In the genomic region with DNA sequence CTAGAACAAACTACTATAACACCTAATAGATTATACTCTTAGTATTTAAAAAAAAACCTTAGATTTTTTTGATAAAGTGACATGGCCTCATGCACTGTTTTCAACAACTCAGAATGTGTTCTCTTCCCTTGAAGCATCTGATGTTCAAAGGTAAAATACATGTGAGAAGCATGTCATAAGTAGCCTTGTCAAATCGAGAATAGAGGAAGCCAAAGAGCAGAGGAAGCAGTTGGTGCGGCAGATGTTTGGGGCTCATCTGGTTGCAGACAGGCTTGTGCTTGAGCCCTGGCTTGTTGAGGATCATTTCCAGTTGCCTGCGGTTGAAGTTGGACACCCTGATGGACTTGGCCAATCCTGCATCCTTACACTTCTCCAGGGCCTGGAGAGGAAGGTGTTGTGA, we compare ENCODE assay signal across 21 cellular contexts. TPM values are rescaled to one million over a fixed set of nuclear protein-coding genes. Genes with fewer than 3 reads are reported as not detected.
DNase-seq lines count a peak whose midpoint lies in the region; ATAC-seq and TF ChIP-seq lines count a peak whose summit lies in the region.
"Had no signal": no experiment of that assay in that cellular context is flagged by ENCODE, and none has a peak within 500 bp of the region (broad histone marks: within the 10 kb centered on the region; RNA-seq: fewer than 3 reads in every experiment).

No MANE protein-coding gene starts in this region.

- DNase-seq in activated CD4-positive, alpha-beta T cell treated with anti-CD3 and anti-CD28 coated beads for 36 hours = peak; percentile 7
- no peak for DNase-seq in activated CD4-positive, alpha-beta T cell treated with anti-CD3 and anti-CD28 coated beads, Interleukin-2, amount 10 ng/mL, durations not matched to agents 24 days and 14 days
- DNase-seq in Kasumi-1 (lab: John Stamatoyannopoulos, UW) = peak; percentile 19 to 26
- peak; percentile 72 for DNase-seq in esophagus muscularis mucosa (ENCODE audit: extremely low spot score)
- no peak for DNase-seq in DMS153 treated with DMSO at 0.1 percent for 48 hours (lab: John Stamatoyannopoulos, UW; ENCODE audit: unreplicated experiment)
- DNase-seq: ACHN; BE2C; Calu3; CD8-positive, alpha-beta T cell; DMS79; GDM1; H9 had no signal

- no peaks in the 10 kb centered on the region for H3K27me3 ChIP-seq in esophagus muscularis mucosa
- H3K27me3 ChIP-seq: BE2C had no signal

- no peaks in the 10 kb centered on the region for H3K36me3 ChIP-seq in esophagus muscularis mucosa
- H3K36me3 ChIP-seq: BE2C had no signal

- no peak for TF ChIP-seq CTCF in esophagus muscularis mucosa (IDR thresholded peaks at IDR 0.05)

- no peaks in the 10 kb centered on the region for H3K9me3 Mint-ChIP-seq in activated CD4-positive, alpha-beta T cell treated with anti-CD3 and anti-CD28 coated beads for 36 hours (ENCODE audit: low read depth)
- H3K9me3 Mint-ChIP-seq in activated CD4-positive, alpha-beta T cell treated with anti-CD3 and anti-CD28 coated beads, Interleukin-2, amount 10 ng/mL, durations not matched to agents 24 days and 14 days = no peaks in the 10 kb centered on the region
- H3K9me3 Mint-ChIP-seq: CD8-positive, alpha-beta T cell had no signal

- H3K27me3 Mint-ChIP-seq in activated CD4-positive, alpha-beta T cell treated with anti-CD3 and anti-CD28 coated beads for 36 hours = no peaks in the 10 kb centered on the region
- H3K27me3 Mint-ChIP-seq in activated CD4-positive, alpha-beta T cell treated with anti-CD3 and anti-CD28 coated beads, Interleukin-2, amount 10 ng/mL, durations not matched to agents 24 days and 14 days = no peaks in the 10 kb centered on the region

- 49% methylated on average over 3 of the region's 3 CpGs for WGBS in esophagus muscularis mucosa

- POLR2A ChIA-PET in activated CD4-positive, alpha-beta T cell treated with anti-CD3 and anti-CD28 coated beads for 36 hours (lab: Charles Lee) = no interaction called here

- no peak overlapping the region for H3K4me3 Mint-ChIP-seq in activated CD4-positive, alpha-beta T cell treated with anti-CD3 and anti-CD28 coated beads for 36 hours
- H3K4me3 Mint-ChIP-seq in activated CD4-positive, alpha-beta T cell treated with anti-CD3 and anti-CD28 coated beads, Interleukin-2, amount 10 ng/mL, durations not matched to agents 24 days and 14 days = no peak overlapping the region
- H3K4me3 Mint-ChIP-seq: CD14-positive monocyte; CD8-positive, alpha-beta T cell; H9; IgD-negative memory B cell had no signal

- TF ChIP-seq POLR2A in esophagus muscularis mucosa (IDR thresholded peaks at IDR 0.05; ENCODE audit: low read depth) = no peak

- peaks cover 2% of the 10 kb centered on the region for H3K4me1 Mint-ChIP-seq in activated CD4-positive, alpha-beta T cell treated with anti-CD3 and anti-CD28 coated beads for 36 hours
- no peaks in the 10 kb centered on the region for H3K4me1 Mint-ChIP-seq in activated CD4-positive, alpha-beta T cell treated with anti-CD3 and anti-CD28 coated beads, Interleukin-2, amount 10 ng/mL, durations not matched to agents 24 days and 14 days
- H3K4me1 Mint-ChIP-seq: H9 had no signal

- H3K27ac ChIP-seq in esophagus muscularis mucosa (replicated peaks in 1 of 4) = no peak overlapping the region
- H3K27ac ChIP-seq: KMS-11 had no signal

- no peaks in the 10 kb centered on the region for H3K9me3 ChIP-seq in esophagus muscularis mucosa
- H3K9me3 ChIP-seq: BE2C had no signal

- peak; percentile 53 for ATAC-seq in activated CD4-positive, alpha-beta T cell treated with anti-CD3 and anti-CD28 coated beads for 36 hours
- ATAC-seq in GM18907 (IDR thresholded peaks at IDR 0.05; ENCODE audit: unreplicated experiment) (peak; percentile 48), HG02759 (IDR thresholded peaks at IDR 0.05; ENCODE audit: unreplicated experiment) (no peak), GM18517 (IDR thresholded peaks at IDR 0.05; ENCODE audit: unreplicated experiment) (no peak)
- ATAC-seq: CD8-positive, alpha-beta T cell; HepG2 had no signal

- CTCF ChIA-PET in activated CD4-positive, alpha-beta T cell treated with anti-CD3 and anti-CD28 coated beads for 36 hours (lab: Charles Lee) = no interaction called here

- H3K27ac Mint-ChIP-seq in activated CD4-positive, alpha-beta T cell treated with anti-CD3 and anti-CD28 coated beads for 36 hours = no peak overlapping the region
- no peak overlapping the region for H3K27ac Mint-ChIP-seq in activated CD4-positive, alpha-beta T cell treated with anti-CD3 and anti-CD28 coated beads, Interleukin-2, amount 10 ng/mL, durations not matched to agents 24 days and 14 days
- H3K27ac Mint-ChIP-seq: CD14-positive monocyte; CD8-positive, alpha-beta T cell; H9; IgD-negative memory B cell had no signal

- H3K36me3 Mint-ChIP-seq in activated CD4-positive, alpha-beta T cell treated with anti-CD3 and anti-CD28 coated beads for 36 hours (ENCODE audit: low read depth) = peaks cover 10% of the 10 kb centered on the region
- no peaks in the 10 kb centered on the region for H3K36me3 Mint-ChIP-seq in activated CD4-positive, alpha-beta T cell treated with anti-CD3 and anti-CD28 coated beads, Interleukin-2, amount 10 ng/mL, durations not matched to agents 24 days and 14 days (ENCODE audit: low read depth)
- H3K36me3 Mint-ChIP-seq: CD14-positive monocyte, IgD-negative memory B cell had no signal

- TF ChIP-seq EP300 in esophagus muscularis mucosa (IDR thresholded peaks at IDR 0.05) = no peak

- intact Hi-C loops in activated CD4-positive, alpha-beta T cell treated with anti-CD3 and anti-CD28 coated beads for 36 hours (cut with DNase I, micrococcal nuclease) = no loop called here
- intact Hi-C loops in activated CD4-positive, alpha-beta T cell treated with anti-CD3 and anti-CD28 coated beads, Interleukin-2, amount 10 ng/mL, durations not matched to agents 24 days and 14 days (cut with micrococcal nuclease) = no loop called here
- intact Hi-C loops in esophagus muscularis mucosa (cut with DNase I) = no loop called here

- no peaks in the 10 kb centered on the region for H3K4me1 ChIP-seq in esophagus muscularis mucosa
- H3K4me1 ChIP-seq: BE2C had no signal

- no peak overlapping the region for H3K4me3 ChIP-seq in esophagus muscularis mucosa

RNA-seq across cellular contexts. Expression of gene AKR1E2, which starts 59.1 kb away (rescaled TPM):
- total RNA-seq in activated CD4-positive, alpha-beta T cell treated with anti-CD3 and anti-CD28 coated beads for 36 hours = 10 to 100 TPM in 1 of 2 experiments, 1 to 10 TPM in 1; 9.8 to 13.4 TPM
- total RNA-seq in activated CD4-positive, alpha-beta T cell treated with anti-CD3 and anti-CD28 coated beads, Interleukin-2, amount 10 ng/mL, durations not matched to agents 24 days and 14 days = 6.6 and 7.9 TPM in 2 replicates
- 10 to 100 TPM; 16.5 to 21.0 (median 18.0) TPM for total RNA-seq in esophagus muscularis mucosa
- total RNA-seq: A172, Daoy, HepG2 had no signal

Comparison
In these comparisons a context has a peak if more than half of its experiments do, and no peak if none do; other contexts are left out.
1. DNase-seq: peak in activated CD4-positive, alpha-beta T cell treated with anti-CD3 and anti-CD28 coated beads for 36 hours (single experiment), Kasumi-1 (2 of 2) and esophagus muscularis mucosa (single experiment); none in activated CD4-positive, alpha-beta T cell treated with anti-CD3 and anti-CD28 coated beads, Interleukin-2, amount 10 ng/mL, durations not matched to agents 24 days and 14 days (single experiment) and DMS153 treated with DMSO at 0.1 percent for 48 hours (single experiment).
2. ATAC-seq: peak in activated CD4-positive, alpha-beta T cell treated with anti-CD3 and anti-CD28 coated beads for 36 hours (single experiment) and GM18907 (single experiment); none in HG02759 (single experiment) and GM18517 (single experiment).